10 cellular contexts compared by ENCODE assay signal in genomic region chr6:33693186-33694158, GRCh38. TPM values are rescaled to one million over a fixed set of nuclear protein-coding genes. Genes with fewer than 3 reads are reported as not detected.
DNase-seq lines count a peak whose midpoint lies in the region; ATAC-seq, FAIRE-seq and TF ChIP-seq lines count a peak whose summit lies in the region.
"Had no signal": no experiment of that assay in that cellular context is flagged by ENCODE, and none has a peak within 500 bp of the region (broad histone marks: within the 10 kb centered on the region; RNA-seq: fewer than 3 reads in every experiment).

No MANE protein-coding gene starts in this region.

- peak overlapping the region; percentile 56 for H3K9ac ChIP-seq in endothelial cell of umbilical vein (replicated peaks; ENCODE audit: extremely low read depth, insufficient read depth, low read length)

- peaks cover 10% of the 10 kb centered on the region for H3K4me1 Mint-ChIP-seq in progenitor cell of endocrine pancreas (ENCODE audit: low read depth)

- no peak overlapping the region for H3K4me3 Mint-ChIP-seq in progenitor cell of endocrine pancreas (ENCODE audit: low read depth)

- ATAC-seq in mucosa of descending colon (no peak), body of pancreas (no peak), HG03457 (IDR thresholded peaks at IDR 0.05; ENCODE audit: unreplicated experiment) (no peak)

- DNase-seq in EH (ENCODE audit: low read depth) (peak; percentile 37), RWPE1 (ENCODE audit: low spot score) (no peak), endothelial cell of umbilical vein (ENCODE audit: low read depth, low spot score) (no peak), progenitor cell of endocrine pancreas (ENCODE audit: low spot score, unreplicated experiment) (no peak), mucosa of descending colon (no peak), body of pancreas (no peak)
- DNase-seq: NCI-H187 treated with DMSO at 0.1 percent for 48 hours had no signal

- no peaks in the 10 kb centered on the region for H3K9me1 ChIP-seq in endothelial cell of umbilical vein (replicated peaks; ENCODE audit: control insufficient read depth, extremely low read depth, insufficient read depth, low read length)

- H3K36me3 ChIP-seq in endothelial cell of umbilical vein (ENCODE audit: control insufficient read depth in 2 of 2, extremely low read depth in 1 of 2, insufficient read depth in 2 of 2, low read length in 2 of 2) = peaks cover 0 to 26% of the 10 kb centered on the region in 2 experiments
- peaks cover 7% of the 10 kb centered on the region for H3K36me3 ChIP-seq in mucosa of descending colon (ENCODE audit: low read depth)
- H3K36me3 ChIP-seq in body of pancreas (replicated peaks in 1 of 2; ENCODE audit: insufficient read depth in 1 of 2, low read depth in 2 of 2) = peaks cover 0 to 2% of the 10 kb centered on the region in 2 donors

- H3K79me2 ChIP-seq in endothelial cell of umbilical vein (ENCODE audit: control insufficient read depth, insufficient read depth, low read length) = peaks cover 3% of the 10 kb centered on the region

- H3K27ac Mint-ChIP-seq in progenitor cell of endocrine pancreas = peak overlapping the region; percentile 54

- H3K4me2 ChIP-seq in endothelial cell of umbilical vein (ENCODE audit: insufficient read depth, low read length) = peak overlapping the region; percentile 1

- CTCF ChIA-PET in RWPE1 (lab: Yijun Ruan, JAX) = interaction anchor here (0.6 kb wide), 1 partner anchor 268 kb away, joined by 3 read pairs; no protein-coding TSS in a partner anchor
- CTCF ChIA-PET in endothelial cell of umbilical vein (lab: Charles Lee) = interaction anchor here (0.7 to 5.9 kb wide), 5 partner anchors 21 to 108 kb away, joined by 3 to 47 read pairs (median 5); partner anchors contain the start of gene ITPR3

- no peaks in the 10 kb centered on the region for H3K9me3 Mint-ChIP-seq in progenitor cell of endocrine pancreas (ENCODE audit: low read depth)

- no peak overlapping the region for H2AFZ ChIP-seq in endothelial cell of umbilical vein (ENCODE audit: low read depth, low read length)

- WGBS in body of pancreas, 2 donors = 79 to 83% methylated on average over 23 to 30 of the region's 30 CpGs

- no peaks in the 10 kb centered on the region for H4K20me1 ChIP-seq in endothelial cell of umbilical vein (replicated peaks; ENCODE audit: control insufficient read depth, extremely low read depth, insufficient read depth, low read length)

- H3K4me1 ChIP-seq in endothelial cell of umbilical vein (ENCODE audit: control insufficient read depth, extremely low read depth, insufficient read depth, low read length) (peaks cover 57% of the 10 kb centered on the region), mucosa of descending colon (ENCODE audit: low read depth) (peaks cover 2% of the 10 kb centered on the region), body of pancreas (peaks cover 8% of the 10 kb centered on the region)

- FAIRE-seq in endothelial cell of umbilical vein (lab: Jason Lieb, UNC) = no peak

- TF ChIP-seq POLR2A in endothelial cell of umbilical vein (IDR thresholded peaks at IDR 0.05; ENCODE audit: low read depth, low read length) = no peak
- no peak for TF ChIP-seq POLR2A in body of pancreas (IDR thresholded peaks at IDR 0.05)

- intact Hi-C loops in endothelial cell of umbilical vein (cut with micrococcal nuclease) (no loop called here), mucosa of descending colon (cut with DNase I, micrococcal nuclease) (no loop called here), body of pancreas (cut with DNase I) (loop anchor here (10.0 kb wide), 1 partner anchor 59 kb away; no protein-coding TSS in a partner anchor)

- no TSS peak for BruUV-seq in endothelial cell of umbilical vein (replicated peaks; lab: Mats Ljungman, UMichigan)

- H3K27me3 Mint-ChIP-seq in progenitor cell of endocrine pancreas = no peaks in the 10 kb centered on the region

- TF ChIP-seq CTCF in RWPE1 (conservative IDR thresholded peaks at IDR 0.05; ENCODE audit: low read depth) (no peak), endothelial cell of umbilical vein (IDR thresholded peaks at IDR 0.05; ENCODE audit: extremely low read depth in 1 of 2, insufficient read depth in 1 of 2, low read depth in 1 of 2, low read length in 2 of 2) (no peak), progenitor cell of endocrine pancreas (IDR thresholded peaks at IDR 0.05; ENCODE audit: unreplicated experiment) (no peak), mucosa of descending colon (IDR thresholded peaks at IDR 0.05) (no peak), body of pancreas (IDR thresholded peaks at IDR 0.05) (no peak)

- H3K36me3 Mint-ChIP-seq in progenitor cell of endocrine pancreas (ENCODE audit: insufficient read depth) = peaks cover 9% of the 10 kb centered on the region

- H3K9me3 ChIP-seq in endothelial cell of umbilical vein (replicated peaks; ENCODE audit: control insufficient read depth, insufficient read depth, low read length) (no peaks in the 10 kb centered on the region), mucosa of descending colon (no peaks in the 10 kb centered on the region), body of pancreas (no peaks in the 10 kb centered on the region)

- POLR2A ChIA-PET in RWPE1 (lab: Yijun Ruan, JAX; ENCODE audit: low non-redundant PET) (no interaction called here), endothelial cell of umbilical vein (lab: Charles Lee) (interaction anchor here (0.6 to 1.7 kb wide), 2 partner anchors 18 to 375 kb away, joined by 3 to 7 read pairs; partner anchors contain the start of gene UQCC2)

- H3K27me3 ChIP-seq in endothelial cell of umbilical vein (ENCODE audit: control insufficient read depth in 2 of 2, insufficient read depth in 2 of 2, low read length in 2 of 2) (no peaks in the 10 kb centered on the region), body of pancreas (no peaks in the 10 kb centered on the region)

- H3K27ac ChIP-seq in RWPE1 (peak overlapping the region; percentile 96), endothelial cell of umbilical vein (ENCODE audit: insufficient read depth, low read depth, low read length) (peak overlapping the region; percentile 89), body of pancreas (no peak overlapping the region)

- dilution Hi-C loops in endothelial cell of umbilical vein (cut with MboI; ENCODE audit: extremely low pct_ligation_motif_present, low sequenced_read_pairs) = no loop called here

- no peak overlapping the region for H3K4me3 ChIP-seq in endothelial cell of umbilical vein (replicated peaks in 1 of 3; ENCODE audit: insufficient read depth in 1 of 3, low read depth in 1 of 3, low read length in 3 of 3)
- H3K4me3 ChIP-seq in mucosa of descending colon = no peak overlapping the region
- H3K4me3 ChIP-seq in body of pancreas = no peak overlapping the region

TF ChIP-seq in endothelial cell of umbilical vein, 7 proteins besides CTCF, POLR2A, EP300 and RAD21:
- TF ChIP-seq MAX (IDR thresholded peaks at IDR 0.05; ENCODE audit: insufficient read depth, insufficient read length) (no peak), EZH2 (IDR thresholded peaks at IDR 0.05; ENCODE audit: borderline replicate concordance, low read depth, low read length, severe bottlenecking) (no peak), JUN (IDR thresholded peaks at IDR 0.05; ENCODE audit: borderline replicate concordance, insufficient read depth, insufficient read length, low read depth) (no peak), FOS (IDR thresholded peaks at IDR 0.05; ENCODE audit: borderline replicate concordance, insufficient read depth, low read length) (no peak), POLR2AphosphoS5 (IDR thresholded peaks at IDR 0.05; ENCODE audit: insufficient read depth, low read depth, low read length) (no peak), GATA2 (IDR thresholded peaks at IDR 0.05; ENCODE audit: insufficient read depth, insufficient read length, low read depth, low read length) (no peak), MYC (IDR thresholded peaks at IDR 0.05; ENCODE audit: low read depth, low read length) (no peak)
TF ChIP-seq in endothelial cell of umbilical vein: peak in this region for 0.

RNA-seq across cellular contexts. Expression of gene UQCC2, which starts 18.0 kb away (rescaled TPM):
- total RNA-seq in endothelial cell of umbilical vein (91.5 and 95.3 TPM in 2 replicates), progenitor cell of endocrine pancreas (97.2 and 99.4 TPM in 2 replicates), mucosa of descending colon (10 to 100 TPM; 41.8 to 48.6 (median 45.7) TPM), body of pancreas (10 to 100 TPM in 1 of 2 donors, 1 to 10 TPM in 1; 4.0 to 17.6 TPM)
- polyA plus RNA-seq in endothelial cell of umbilical vein = 46.3 and 52.1 TPM in 2 replicates
- polyA plus RNA-seq in endothelial cell of umbilical vein (2011; cell fraction: cytosol; rRNA removed) = 52.0 and 53.8 TPM in 2 replicates
- 30.2 and 30.6 TPM in 2 replicates for polyA plus RNA-seq in endothelial cell of umbilical vein (2011; cell fraction: nucleus; rRNA removed)
- 115 and 117 TPM in 2 replicates for polyA plus RNA-seq in endothelial cell of umbilical vein (2012)
- 17.2 and 25.5 TPM in 2 replicates for polyA minus RNA-seq in endothelial cell of umbilical vein
- polyA minus RNA-seq in endothelial cell of umbilical vein (2011; cell fraction: cytosol; rRNA and poly(A)+ RNA removed) = 35.3 TPM
- polyA minus RNA-seq in endothelial cell of umbilical vein (2011; cell fraction: nucleus; rRNA and poly(A)+ RNA removed) = 6.7 and 8.2 TPM in 2 replicates

RNA-seq across cellular contexts. Expression of gene IP6K3, which starts 53.2 kb away (rescaled TPM):
- total RNA-seq in endothelial cell of umbilical vein (not detected in 2 replicates), progenitor cell of endocrine pancreas (0.14 and 0.29 TPM in 2 replicates), mucosa of descending colon (1 to 10 TPM in 1 of 3 donors, under 1 TPM in 2; 0.67 to 6.8 (median 0.96) TPM), body of pancreas (not detected)
- not detected in 2 replicates for polyA plus RNA-seq in endothelial cell of umbilical vein
- polyA plus RNA-seq in endothelial cell of umbilical vein (2011; cell fraction: cytosol; rRNA removed) = not detected in 2 replicates
- polyA plus RNA-seq in endothelial cell of umbilical vein (2011; cell fraction: nucleus; rRNA removed) = not detected in 2 replicates
- not detected in 2 replicates for polyA plus RNA-seq in endothelial cell of umbilical vein (2012)
- polyA minus RNA-seq in endothelial cell of umbilical vein = not detected in 2 replicates
- not detected for polyA minus RNA-seq in endothelial cell of umbilical vein (2011; cell fraction: cytosol; rRNA and poly(A)+ RNA removed)
- polyA minus RNA-seq in endothelial cell of umbilical vein (2011; cell fraction: nucleus; rRNA and poly(A)+ RNA removed) = not detected in 2 replicates
- total RNA-seq: glomerular endothelial cell; T-helper 2 cell treated with Interferon-gamma antibody and Interleukin-4, amounts not matched to agents 100 ng/mL and 5 ng/mL, for 36 hours had no signal

Comparison
In these comparisons a context has a peak if more than half of its experiments do, and no peak if none do; other contexts are left out.
1. H3K27ac ChIP-seq: peak in RWPE1 (single experiment) and endothelial cell of umbilical vein (single experiment); none in body of pancreas (0 of 4).